In genomic region chr6:14748679-14749078, GRCh38 we compare ENCODE assay signal across 22 cellular contexts.
A peak's percentile ranks its signal among the peaks of the same experiment; 100 is the strongest.
DNase-seq lines count a peak whose midpoint lies in the region; ATAC-seq and TF ChIP-seq lines count a peak whose summit lies in the region.
"Had no signal": no experiment of that assay in that cellular context is flagged by ENCODE, and none has a peak within 500 bp of the region (broad histone marks: within the 10 kb centered on the region; RNA-seq: fewer than 3 reads in every experiment).

No MANE protein-coding gene starts in this region.

- no peak overlapping the region for H3K4me3 Mint-ChIP-seq in activated T-cell treated with anti-CD3 and anti-CD28 coated beads, Interleukin-2, amount 50 U/mL, for 4 hours
- peak overlapping the region; percentile 74 for H3K4me3 Mint-ChIP-seq in activated T-helper 17 cell treated with anti-CD3 and anti-CD28 coated beads, Interleukin-2, amount 50 U/mL, for 72 hours
- H3K4me3 Mint-ChIP-seq in natural killer cell treated with Interleukin-12 subunit alpha and Interleukin-12 subunit beta and Interleukin-15 and Interleukin-18, amount 100 ng/mL, for 72 hours, result peak overlapping the region; percentile 75
- H3K4me3 Mint-ChIP-seq: CD4-positive, alpha-beta T cell; neural progenitor cell had no signal

- peak; percentile 35 to 51 for ATAC-seq in activated T-cell treated with anti-CD3 and anti-CD28 coated beads, Interleukin-2, amount 50 U/mL, for 4 hours
- peak; percentile 64 for ATAC-seq in activated T-helper 17 cell treated with anti-CD3 and anti-CD28 coated beads, Interleukin-2, amount 50 U/mL, for 72 hours (replicated peaks)
- peak; percentile 60 to 63 for ATAC-seq in natural killer cell treated with Interleukin-12 subunit alpha and Interleukin-12 subunit beta and Interleukin-15 and Interleukin-18, amount 100 ng/mL, for 72 hours
- ATAC-seq in HG03439 (IDR thresholded peaks at IDR 0.05; ENCODE audit: unreplicated experiment), result no peak
- ATAC-seq in GM21529 (IDR thresholded peaks at IDR 0.05; ENCODE audit: unreplicated experiment), result no peak
- ATAC-seq: heart right ventricle had no signal

- no peak for TF ChIP-seq CTCF in testis (IDR thresholded peaks at IDR 0.05)

- H3K9me3 Mint-ChIP-seq in activated T-cell treated with anti-CD3 and anti-CD28 coated beads, Interleukin-2, amount 50 U/mL, for 4 hours, result peaks cover 7% of the 10 kb centered on the region
- peaks cover 4% of the 10 kb centered on the region for H3K9me3 Mint-ChIP-seq in activated T-helper 17 cell treated with anti-CD3 and anti-CD28 coated beads, Interleukin-2, amount 50 U/mL, for 72 hours
- H3K9me3 Mint-ChIP-seq in natural killer cell treated with Interleukin-12 subunit alpha and Interleukin-12 subunit beta and Interleukin-15 and Interleukin-18, amount 100 ng/mL, for 72 hours, result peaks cover 3% of the 10 kb centered on the region
- H3K9me3 Mint-ChIP-seq: CD4-positive, alpha-beta T cell had no signal

- no peaks in the 10 kb centered on the region for H3K36me3 Mint-ChIP-seq in activated T-cell treated with anti-CD3 and anti-CD28 coated beads, Interleukin-2, amount 50 U/mL, for 4 hours (ENCODE audit: insufficient read depth)
- H3K36me3 Mint-ChIP-seq in activated T-helper 17 cell treated with anti-CD3 and anti-CD28 coated beads, Interleukin-2, amount 50 U/mL, for 72 hours (ENCODE audit: low read depth), result peaks cover 6% of the 10 kb centered on the region
- peaks cover 10% of the 10 kb centered on the region for H3K36me3 Mint-ChIP-seq in natural killer cell treated with Interleukin-12 subunit alpha and Interleukin-12 subunit beta and Interleukin-15 and Interleukin-18, amount 100 ng/mL, for 72 hours
- H3K36me3 Mint-ChIP-seq: neural progenitor cell had no signal

- intact Hi-C loops in testis (cut with DNase I; ENCODE audit: low total_unique reads), result no loop called here

- peaks cover 54% of the 10 kb centered on the region for H3K4me1 Mint-ChIP-seq in activated T-cell treated with anti-CD3 and anti-CD28 coated beads, Interleukin-2, amount 50 U/mL, for 4 hours (ENCODE audit: low read depth)
- H3K4me1 Mint-ChIP-seq in activated T-helper 17 cell treated with anti-CD3 and anti-CD28 coated beads, Interleukin-2, amount 50 U/mL, for 72 hours, result peaks cover 50% of the 10 kb centered on the region
- H3K4me1 Mint-ChIP-seq in natural killer cell treated with Interleukin-12 subunit alpha and Interleukin-12 subunit beta and Interleukin-15 and Interleukin-18, amount 100 ng/mL, for 72 hours (ENCODE audit: low read depth in 2 of 2), result peaks cover 47 to 58% of the 10 kb centered on the region in 2 donors

- no peaks in the 10 kb centered on the region for H3K36me3 ChIP-seq in testis (ENCODE audit: low read depth, missing control alignments)
- H3K36me3 ChIP-seq: heart right ventricle, left ventricle myocardium inferior, neural progenitor cell, prostate gland, thyroid gland had no signal

- H3K4me1 ChIP-seq in testis, result no peaks in the 10 kb centered on the region
- H3K4me1 ChIP-seq: left ventricle myocardium inferior, prostate gland, thyroid gland had no signal

- no peak for DNase-seq in activated T-cell treated with anti-CD3 and anti-CD28 coated beads, Interleukin-2, amount 50 U/mL, for 4 hours
- DNase-seq in activated T-cell treated with anti-CD3 and anti-CD28 coated beads, Interleukin-2, amount 50 U/mL, for 48 hours, result no peak
- DNase-seq in LHCN-M2 (ENCODE audit: low read depth) (peak; percentile 40), testis (no peak)
- DNase-seq in natural killer cell treated with Interleukin-12 subunit alpha and Interleukin-12 subunit beta and Interleukin-15 and Interleukin-18, amount 100 ng/mL, for 72 hours (ENCODE audit: low spot score), result no peak
- DNase-seq: activated CD4-positive, alpha-beta T cell treated with anti-CD3 and anti-CD28 coated beads, Interleukin-2, amount 50 U/mL, for 4 hours; activated gamma-delta T cell; CD4-positive, alpha-beta T cell; GF-D8; heart right ventricle; left ventricle myocardium inferior; midbrain; NCI-H1436 treated with DMSO at 0.1 percent for 48 hours; NCI-H2227 treated with DMSO at 0.1 percent for 48 hours; NCI-H82; RPMI8226; thyroid gland had no signal

- H3K27ac Mint-ChIP-seq in activated T-helper 17 cell treated with anti-CD3 and anti-CD28 coated beads, Interleukin-2, amount 50 U/mL, for 72 hours, result peak overlapping the region; percentile 100
- H3K27ac Mint-ChIP-seq in natural killer cell treated with Interleukin-12 subunit alpha and Interleukin-12 subunit beta and Interleukin-15 and Interleukin-18, amount 100 ng/mL, for 72 hours, result peak overlapping the region; percentile 49 to 72
- H3K27ac Mint-ChIP-seq: CD4-positive, alpha-beta T cell; neural progenitor cell had no signal

- H3K27me3 ChIP-seq in testis, result no peaks in the 10 kb centered on the region
- H3K27me3 ChIP-seq: heart right ventricle, neural progenitor cell, thyroid gland had no signal

- no peaks in the 10 kb centered on the region for H3K27me3 Mint-ChIP-seq in activated T-cell treated with anti-CD3 and anti-CD28 coated beads, Interleukin-2, amount 50 U/mL, for 4 hours (ENCODE audit: low read depth)
- H3K27me3 Mint-ChIP-seq in activated T-helper 17 cell treated with anti-CD3 and anti-CD28 coated beads, Interleukin-2, amount 50 U/mL, for 72 hours, result no peaks in the 10 kb centered on the region
- peaks cover 24 to 29% of the 10 kb centered on the region in 2 donors for H3K27me3 Mint-ChIP-seq in natural killer cell treated with Interleukin-12 subunit alpha and Interleukin-12 subunit beta and Interleukin-15 and Interleukin-18, amount 100 ng/mL, for 72 hours
- H3K27me3 Mint-ChIP-seq: CD4-positive, alpha-beta T cell had no signal

- 79 to 81% methylated on average over 4 of the region's 4 CpGs for WGBS in testis, 2 donors

- H3K4me3 ChIP-seq in testis, result no peak overlapping the region
- H3K4me3 ChIP-seq: heart right ventricle, left ventricle myocardium inferior, neural progenitor cell, prostate gland, thyroid gland had no signal

- no peaks in the 10 kb centered on the region for H3K9me3 ChIP-seq in testis
- H3K9me3 ChIP-seq: heart right ventricle, prostate gland, thyroid gland had no signal

- no peak overlapping the region for H3K27ac ChIP-seq in testis
- H3K27ac ChIP-seq: heart right ventricle, left ventricle myocardium inferior, neural progenitor cell, prostate gland, thyroid gland had no signal

- TF ChIP-seq POLR2A in testis (IDR thresholded peaks at IDR 0.05), result no peak

Comparison
In these comparisons a context has a peak if more than half of its experiments do, and no peak if none do; other contexts are left out.
1. ATAC-seq: peak in activated T-cell treated with anti-CD3 and anti-CD28 coated beads, Interleukin-2, amount 50 U/mL, for 4 hours (2 of 2), activated T-helper 17 cell treated with anti-CD3 and anti-CD28 coated beads, Interleukin-2, amount 50 U/mL, for 72 hours (single experiment) and natural killer cell treated with Interleukin-12 subunit alpha and Interleukin-12 subunit beta and Interleukin-15 and Interleukin-18, amount 100 ng/mL, for 72 hours (2 of 2); none in HG03439 (single experiment) and GM21529 (single experiment).